In genomic region chr22:27851974-27852713, GRCh38 we compare ENCODE assay signal across 12 cellular contexts. TPM values are rescaled to one million over a fixed set of nuclear protein-coding genes. Genes with fewer than 3 reads are reported as not detected.
DNase-seq lines count a peak whose midpoint lies in the region; ATAC-seq, FAIRE-seq and TF ChIP-seq lines count a peak whose summit lies in the region.
"Had no signal": no experiment of that assay in that cellular context is flagged by ENCODE, and none has a peak within 500 bp of the region (broad histone marks: within the 10 kb centered on the region; RNA-seq: fewer than 3 reads in every experiment).

No MANE protein-coding gene starts in this region.

- H3K9ac ChIP-seq in endothelial cell of umbilical vein (replicated peaks; ENCODE audit: extremely low read depth, insufficient read depth, low read length) (no peak overlapping the region), HepG2 (ENCODE audit: insufficient read depth, low read depth, low read length) (no peak overlapping the region)

- BruUV-seq in PC-9 (replicated peaks; lab: Mats Ljungman, UMichigan): TSS peak; percentile 14
- no TSS peak for BruUV-seq in endothelial cell of umbilical vein (replicated peaks; lab: Mats Ljungman, UMichigan)
- BruUV-seq in HepG2 (replicated peaks; lab: Mats Ljungman, UMichigan): no TSS peak

- H3K79me2 ChIP-seq in PC-9 (ENCODE audit: low read depth) (no peaks in the 10 kb centered on the region), endothelial cell of umbilical vein (ENCODE audit: control insufficient read depth, insufficient read depth, low read length) (no peaks in the 10 kb centered on the region), HepG2 (ENCODE audit: insufficient read depth, low read length) (no peaks in the 10 kb centered on the region)

- H3K4me3 ChIP-seq in BE2C (ENCODE audit: low read depth, low read length): peak overlapping the region; percentile 7; the same call in 1 of the 2 replicates
- no peak overlapping the region for H3K4me3 ChIP-seq in PC-9
- no peak overlapping the region for H3K4me3 ChIP-seq in endothelial cell of umbilical vein (replicated peaks in 1 of 3; ENCODE audit: insufficient read depth in 1 of 3, low read depth in 1 of 3, low read length in 3 of 3)
- no peak overlapping the region for H3K4me3 ChIP-seq in HepG2 (replicated peaks in 1 of 3; ENCODE audit: insufficient read depth in 1 of 3, low read depth in 2 of 3, low read length in 3 of 3)
- no peak overlapping the region for H3K4me3 ChIP-seq in gastrocnemius medialis
- H3K4me3 ChIP-seq: ascending aorta had no signal

- peaks cover 5% of the 10 kb centered on the region; the same call in 1 of the 2 replicates for H3F3A ChIP-seq in PC-9 (ENCODE audit: insufficient read depth, low read depth)

- CTCF ChIA-PET in PC-9 (lab: Charles Lee) (no interaction called here), endothelial cell of umbilical vein (lab: Charles Lee) (interaction anchor here (0.6 to 2.7 kb wide), 2 partner anchors 12 to 1216 kb away, joined by 3 to 14 read pairs; no protein-coding TSS in a partner anchor), HepG2 (lab: Yijun Ruan, JAX; ENCODE audit: low intra/inter-chr PET ratio, low total read pairs) (no interaction called here)

- FAIRE-seq in endothelial cell of umbilical vein (lab: Jason Lieb, UNC): no peak
- FAIRE-seq in HepG2 (lab: Jason Lieb, UNC): no peak

- H3K4me2 ChIP-seq in PC-9 (no peak overlapping the region), endothelial cell of umbilical vein (ENCODE audit: insufficient read depth, low read length) (no peak overlapping the region), HepG2 (ENCODE audit: low read depth, low read length) (no peak overlapping the region)

- intact Hi-C loops in PC-9 (cut with micrococcal nuclease; ENCODE audit: unreplicated experiment): no loop called here
- intact Hi-C loops in endothelial cell of umbilical vein (cut with micrococcal nuclease): no loop called here
- intact Hi-C loops in HepG2 (cut with micrococcal nuclease; ENCODE audit: unreplicated experiment): no loop called here
- intact Hi-C loops in gastrocnemius medialis (cut with DNase I; ENCODE audit: low total_unique reads): no loop called here

- WGBS in HepG2 (ENCODE audit: low lambda C conversion rate): 90% methylated on average over 7 of the region's 7 CpGs

- ATAC-seq in HepG2 (no peak), gastrocnemius medialis (no peak)

- no peak for TF ChIP-seq CTCF in BE2C (IDR thresholded peaks at IDR 0.05; ENCODE audit: low read depth, low read length)
- no peak for TF ChIP-seq CTCF in PC-9 (conservative IDR thresholded peaks at IDR 0.05)
- no peak for TF ChIP-seq CTCF in endothelial cell of umbilical vein (IDR thresholded peaks at IDR 0.05; ENCODE audit: extremely low read depth in 1 of 2, insufficient read depth in 1 of 2, low read depth in 1 of 2, low read length in 2 of 2)
- no peak for TF ChIP-seq CTCF in HepG2 (CRISPR knock-in tag; IDR thresholded peaks at IDR 0.05)
- no peak for TF ChIP-seq CTCF in gastrocnemius medialis (IDR thresholded peaks at IDR 0.05 in 4 of 5, conservative IDR thresholded peaks at IDR 0.05 in 1 of 5)

- H3K9me3 ChIP-seq in BE2C (no peaks in the 10 kb centered on the region), PC-9 (ENCODE audit: insufficient read depth, low read depth) (no peaks in the 10 kb centered on the region), endothelial cell of umbilical vein (replicated peaks; ENCODE audit: control insufficient read depth, insufficient read depth, low read length) (no peaks in the 10 kb centered on the region), HepG2 (ENCODE audit: low read length) (no peaks in the 10 kb centered on the region), gastrocnemius medialis (no peaks in the 10 kb centered on the region)
- H3K9me3 ChIP-seq: ascending aorta had no signal

- no peak overlapping the region for H3K27ac ChIP-seq in PC-9
- no peak overlapping the region for H3K27ac ChIP-seq in endothelial cell of umbilical vein (ENCODE audit: insufficient read depth, low read depth, low read length)
- no peak overlapping the region for H3K27ac ChIP-seq in HepG2 (ENCODE audit: extremely low read length, insufficient read depth, low read length)
- H3K27ac ChIP-seq in gastrocnemius medialis: no peak overlapping the region
- H3K27ac ChIP-seq: ascending aorta had no signal

- peak; percentile 89 for DNase-seq in BE2C
- DNase-seq in PC-9: no peak
- no peak for DNase-seq in endothelial cell of umbilical vein (ENCODE audit: low read depth, low spot score)
- DNase-seq in HepG2 (ENCODE audit: low spot score): peak; percentile 52
- no peak for DNase-seq in DMS79 (lab: John Stamatoyannopoulos, UW)
- no peak for DNase-seq in gastrocnemius medialis
- DNase-seq in mucosa of gallbladder (ENCODE audit: low spot score): no peak
- no peak for DNase-seq in C1 segment of cervical spinal cord (lab: John Stamatoyannopoulos, UW)
- DNase-seq: activated CD4-positive, alpha-beta T cell treated with anti-CD3 and anti-CD28 coated beads, Interleukin-2, amount 50 U/mL, for 1 hour; DND-41; stimulated activated CD4-positive, alpha-beta T cell treated with anti-CD3 and anti-CD28 coated beads, Interleukin-2, amount 100 ng/mL, for 48 hours had no signal

- dilution Hi-C loops in endothelial cell of umbilical vein (cut with MboI; ENCODE audit: extremely low pct_ligation_motif_present, low sequenced_read_pairs): no loop called here

- H3K4me1 ChIP-seq in BE2C (peaks cover 37% of the 10 kb centered on the region), PC-9 (replicated peaks; ENCODE audit: insufficient read depth) (no peaks in the 10 kb centered on the region), endothelial cell of umbilical vein (ENCODE audit: control insufficient read depth, extremely low read depth, insufficient read depth, low read length) (peaks cover 14% of the 10 kb centered on the region), HepG2 (ENCODE audit: insufficient read depth, low read length) (peaks cover 30% of the 10 kb centered on the region), gastrocnemius medialis (peaks cover 16 to 24% of the 10 kb centered on the region in 2 donors)

- no peaks in the 10 kb centered on the region for H3K9me2 ChIP-seq in PC-9 (ENCODE audit: insufficient read depth)

- no peaks in the 10 kb centered on the region for H3K27me3 ChIP-seq in BE2C
- no peaks in the 10 kb centered on the region for H3K27me3 ChIP-seq in PC-9 (ENCODE audit: insufficient read depth, low read depth)
- no peaks in the 10 kb centered on the region for H3K27me3 ChIP-seq in endothelial cell of umbilical vein (ENCODE audit: control insufficient read depth in 2 of 2, insufficient read depth in 2 of 2, low read length in 2 of 2)
- H3K27me3 ChIP-seq in HepG2 (ENCODE audit: control insufficient read depth in 1 of 2, insufficient read depth in 2 of 2, low read length in 2 of 2): no peaks in the 10 kb centered on the region
- H3K27me3 ChIP-seq in gastrocnemius medialis: no peaks in the 10 kb centered on the region
- H3K27me3 ChIP-seq: ascending aorta had no signal

- H2AFZ ChIP-seq in PC-9 (no peak overlapping the region), endothelial cell of umbilical vein (ENCODE audit: low read depth, low read length) (no peak overlapping the region), HepG2 (ENCODE audit: low read length) (no peak overlapping the region)

- POLR2A ChIA-PET in PC-9 (lab: Charles Lee; ENCODE audit: unreplicated experiment): no interaction called here
- POLR2A ChIA-PET in endothelial cell of umbilical vein (lab: Charles Lee): no interaction called here
- POLR2A ChIA-PET in HepG2 (lab: Yijun Ruan, JAX): no interaction called here

- in situ Hi-C loops in HepG2 (cut with HindIII; ENCODE audit: extremely low pct_ligation_motif_present, low pct_unique_long_range_greater_than_20kb): no loop called here
- in situ Hi-C loops in gastrocnemius medialis (cut with MboI; ENCODE audit: low sequenced_read_pairs in 4 of 4): no loop called here

- no peaks in the 10 kb centered on the region for H3K9me1 ChIP-seq in endothelial cell of umbilical vein (replicated peaks; ENCODE audit: control insufficient read depth, extremely low read depth, insufficient read depth, low read length)

- TF ChIP-seq RAD21 in HepG2 (CRISPR knock-in tag; IDR thresholded peaks at IDR 0.05): no peak

- H3K36me3 ChIP-seq in BE2C: peaks cover 72% of the 10 kb centered on the region
- H3K36me3 ChIP-seq in PC-9 (ENCODE audit: low read depth): peaks cover 50% of the 10 kb centered on the region
- H3K36me3 ChIP-seq in endothelial cell of umbilical vein (ENCODE audit: control insufficient read depth in 2 of 2, extremely low read depth in 1 of 2, insufficient read depth in 2 of 2, low read length in 2 of 2): peaks cover 18 to 23% of the 10 kb centered on the region in 2 experiments
- peaks cover 17 to 62% of the 10 kb centered on the region in 2 experiments for H3K36me3 ChIP-seq in HepG2 (replicated peaks in 1 of 2; ENCODE audit: control insufficient read depth in 1 of 2, insufficient read depth in 2 of 2, low read length in 2 of 2)
- peaks cover 0 to 61% of the 10 kb centered on the region in 2 donors for H3K36me3 ChIP-seq in gastrocnemius medialis

- H4K20me1 ChIP-seq in PC-9 (ENCODE audit: insufficient read depth): peaks cover 6% of the 10 kb centered on the region
- no peaks in the 10 kb centered on the region for H4K20me1 ChIP-seq in endothelial cell of umbilical vein (replicated peaks; ENCODE audit: control insufficient read depth, extremely low read depth, insufficient read depth, low read length)
- no peaks in the 10 kb centered on the region for H4K20me1 ChIP-seq in HepG2 (ENCODE audit: insufficient read depth, low read length)

- no peak for TF ChIP-seq POLR2A in endothelial cell of umbilical vein (IDR thresholded peaks at IDR 0.05; ENCODE audit: low read depth, low read length)
- TF ChIP-seq POLR2A in HepG2 (IDR thresholded peaks at IDR 0.05; ENCODE audit: insufficient read depth in 1 of 2, low read depth in 2 of 2, low read length in 2 of 2): no peak
- no peak for TF ChIP-seq POLR2A in gastrocnemius medialis (IDR thresholded peaks at IDR 0.05)

- TF ChIP-seq EP300 in HepG2 (IDR thresholded peaks at IDR 0.05; ENCODE audit: low read depth in 2 of 2, low read length in 2 of 2): no peak
- no peak for TF ChIP-seq EP300 in HepG2 (CRISPR knock-in tag; IDR thresholded peaks at IDR 0.05; ENCODE audit: borderline replicate concordance)

RNA-seq across cellular contexts. Expression of gene MN1, which starts 50.6 kb away (rescaled TPM):
- 0.46 TPM for polyA plus RNA-seq in BE2C (2012; ENCODE audit: insufficient read depth, insufficient read length, low read depth)
- total RNA-seq in PC-9 (2021) (8.2 and 9.1 TPM in 2 replicates), endothelial cell of umbilical vein (1.7 and 3.8 TPM in 2 replicates), HepG2 (2016; rRNA removed; fragmentation: Illumina TruSeq; extraction: Trizol) (not detected in 2 replicates), gastrocnemius medialis (10 to 100 TPM in 3 of 4 donors, 1 to 10 TPM in 1; 8.8 to 40.0 (median 36.6) TPM), mucosa of gallbladder (17.7 TPM)
- polyA plus RNA-seq in endothelial cell of umbilical vein (3.7 and 5.2 TPM in 2 replicates), HepG2 (2011; rRNA removed) (0.01 and 0.09 TPM in 2 replicates)
- polyA plus RNA-seq in endothelial cell of umbilical vein (2011; cell fraction: cytosol; rRNA removed): 3.9 and 4.2 TPM in 2 replicates
- polyA plus RNA-seq in endothelial cell of umbilical vein (2011; cell fraction: nucleus; rRNA removed): 2.2 and 4.0 TPM in 2 replicates
- polyA plus RNA-seq in endothelial cell of umbilical vein (2012): 1.2 and 1.5 TPM in 2 replicates
- polyA minus RNA-seq in endothelial cell of umbilical vein: 4.3 and 15.1 TPM in 2 replicates
- polyA minus RNA-seq in endothelial cell of umbilical vein (2011; cell fraction: cytosol; rRNA and poly(A)+ RNA removed): 12.5 TPM
- polyA minus RNA-seq in endothelial cell of umbilical vein (2011; cell fraction: nucleus; rRNA and poly(A)+ RNA removed): 3.2 and 4.3 TPM in 2 replicates
- not detected in 2 replicates for total RNA-seq in HepG2 (2016; cell fraction: cytosol; rRNA removed; fragmentation: Illumina TruSeq; extraction: Trizol; ENCODE audit: low read depth)
- total RNA-seq in HepG2 (2016; cell fraction: insoluble cytoplasmic fraction; rRNA removed; fragmentation: Illumina TruSeq; extraction: Trizol): 0.02 TPM in 1 of 2 replicates, not detected in the other
- not detected in 2 replicates for total RNA-seq in HepG2 (2016; cell fraction: membrane; rRNA removed; fragmentation: Illumina TruSeq; extraction: Trizol)
- total RNA-seq in HepG2 (2016; cell fraction: nucleus; rRNA removed; fragmentation: Illumina TruSeq; extraction: Trizol): not detected in 2 replicates
- polyA plus RNA-seq in HepG2 (2011; cell fraction: cytosol; rRNA removed): 0.01 and 0.03 TPM in 2 replicates
- 0.03 and 0.05 TPM in 2 replicates for polyA plus RNA-seq in HepG2 (2011; cell fraction: nucleus; rRNA removed)
- polyA plus RNA-seq in HepG2 (2012): 0.03 and 0.04 TPM in 2 replicates
- not detected in 2 replicates for polyA plus RNA-seq in HepG2 (2016; cell fraction: cytosol; fragmentation: Illumina TruSeq; extraction: Trizol; ENCODE audit: low read depth)
- not detected in 2 replicates for polyA plus RNA-seq in HepG2 (2016; cell fraction: insoluble cytoplasmic fraction; fragmentation: Illumina TruSeq; extraction: Trizol; ENCODE audit: low read depth)
- polyA plus RNA-seq in HepG2 (2016; cell fraction: membrane; fragmentation: Illumina TruSeq; extraction: Trizol; ENCODE audit: low read depth): not detected in 2 replicates
- polyA plus RNA-seq in HepG2 (2016; cell fraction: nucleus; fragmentation: Illumina TruSeq; extraction: Trizol; ENCODE audit: insufficient read depth, low read depth): 0.11 TPM in 1 of 2 replicates, not detected in the other
- 0.44 and 10.0 TPM in 2 replicates for polyA minus RNA-seq in HepG2 (2011; rRNA and poly(A)+ RNA removed; ENCODE audit: low replicate concordance)
- polyA minus RNA-seq in HepG2 (2011; cell fraction: cytosol; rRNA and poly(A)+ RNA removed): not detected in 2 replicates
- under 0.01 and 0.13 TPM in 2 replicates for polyA minus RNA-seq in HepG2 (2011; cell fraction: nucleus; rRNA and poly(A)+ RNA removed)

Comparison
In these comparisons a context has a peak if more than half of its experiments do, and no peak if none do; other contexts are left out.
1. DNase-seq: peak in BE2C (single experiment) and HepG2 (single experiment); none in PC-9 (0 of 2), endothelial cell of umbilical vein (single experiment), DMS79 (single experiment), gastrocnemius medialis (0 of 2), mucosa of gallbladder (single experiment) and C1 segment of cervical spinal cord (0 of 14).